In genomic region chr11:71250512-71251158, GRCh38 we compare ENCODE assay signal across 11 cellular contexts. TPM values are rescaled to one million over a fixed set of nuclear protein-coding genes. Genes with fewer than 3 reads are reported as not detected.
DNase-seq lines count a peak whose midpoint lies in the region; ATAC-seq and TF ChIP-seq lines count a peak whose summit lies in the region.
"Had no signal": no experiment of that assay in that cellular context is flagged by ENCODE, and none has a peak within 500 bp of the region (broad histone marks: within the 10 kb centered on the region; RNA-seq: fewer than 3 reads in every experiment).

No MANE protein-coding gene starts in this region.

- no peaks in the 10 kb centered on the region for H3K36me3 ChIP-seq in HEK293 (ENCODE audit: control insufficient read depth in 2 of 2, insufficient read depth in 1 of 2, low read length in 2 of 2)
- no peaks in the 10 kb centered on the region for H3K36me3 ChIP-seq in mammary epithelial cell (ENCODE audit: insufficient read depth, low read length)
- peaks cover 0 to 2% (median 0%) of the 10 kb centered on the region in 4 donors for H3K36me3 ChIP-seq in liver (ENCODE audit: control insufficient read depth in 4 of 4, insufficient read depth in 3 of 4, low read depth in 1 of 4, low read length in 3 of 4)

- CTCF ChIA-PET in HEK293 (lab: Yijun Ruan, JAX) (interaction anchor here (0.6 to 2.4 kb wide), 4 partner anchors 122 to 166 kb away, joined by 3 to 14 read pairs (median 4); no protein-coding TSS in a partner anchor), mammary epithelial cell (lab: Charles Lee; ENCODE audit: low non-redundant PET) (no interaction called here)

- BruUV-seq in mammary epithelial cell (replicated peaks; lab: Mats Ljungman, UMichigan): no TSS peak

- no peaks in the 10 kb centered on the region for H3K27me3 ChIP-seq in mammary epithelial cell (ENCODE audit: insufficient read depth, low read length)
- H3K27me3 ChIP-seq in liver (ENCODE audit: control insufficient read depth in 4 of 4, insufficient read depth in 4 of 4, low read length in 3 of 4): no peaks in the 10 kb centered on the region

- H3K27ac ChIP-seq in HEK293 (ENCODE audit: extremely low read depth, low read depth, low read length) (no peak overlapping the region), mammary epithelial cell (ENCODE audit: insufficient read depth, low read depth, low read length) (no peak overlapping the region), liver (ENCODE audit: low read depth in 1 of 2, low read length in 2 of 2) (peak overlapping the region in 1 of 2 donors; percentile 58)

- DNase-seq in mammary epithelial cell (no peak), skeletal muscle cell (ENCODE audit: low read depth) (no peak), Right ventricle myocardium inferior (ENCODE audit: missing footprints) (no peak)
- no peak for DNase-seq in activated naive CD4-positive, alpha-beta T cell treated with anti-CD3 and anti-CD28 coated beads, Interleukin-2, amount 50 U/mL, for 16 hours
- DNase-seq: central memory CD4-positive, alpha-beta T cell; NCI-H187; stimulated activated naive CD8-positive, alpha-beta T cell treated with anti-CD3 and anti-CD28 coated beads, Interleukin-15, amount 100 ng/mL, for 72 hours had no signal

- in situ Hi-C loops in mammary epithelial cell (cut with MboI; ENCODE audit: low sequenced_read_pairs in 2 of 2): no loop called here

- peak in 1 of 2 donors; percentile 5 for TF ChIP-seq RAD21 in liver (IDR thresholded peaks at IDR 0.05)

- POLR2A ChIA-PET in HEK293 (lab: Yijun Ruan, JAX): no interaction called here

- no peak for TF ChIP-seq CTCF in HEK293 (tag by site-specific recombination; IDR thresholded peaks at IDR 0.05)
- TF ChIP-seq CTCF in mammary epithelial cell (conservative IDR thresholded peaks at IDR 0.05 in 1 of 2, IDR thresholded peaks at IDR 0.05 in 1 of 2; ENCODE audit: extremely low read depth in 1 of 2, insufficient read depth in 1 of 2, low read depth in 1 of 2, low read length in 2 of 2): no peak
- no peak for TF ChIP-seq CTCF in liver (IDR thresholded peaks at IDR 0.05; ENCODE audit: low read depth, low read length, missing input control)

- ATAC-seq in Right ventricle myocardium inferior (no peak), HG03432 (IDR thresholded peaks at IDR 0.05; ENCODE audit: unreplicated experiment) (no peak), GM18873 (IDR thresholded peaks at IDR 0.05; ENCODE audit: low FRiP score, unreplicated experiment) (no peak)
- ATAC-seq: stimulated activated naive CD8-positive, alpha-beta T cell treated with anti-CD3 and anti-CD28 coated beads, Interleukin-15, amount 100 ng/mL, for 72 hours had no signal

- no peaks in the 10 kb centered on the region for H4K20me1 ChIP-seq in mammary epithelial cell (ENCODE audit: insufficient read depth, low read length)

- WGBS in mammary epithelial cell (ENCODE audit: low coverage, missing lambda C conversion rate): 91% methylated on average over 16 of the region's 29 CpGs
- WGBS in liver: 18% methylated on average over 29 of the region's 29 CpGs

- no peaks in the 10 kb centered on the region for H3K9me3 ChIP-seq in HEK293 (ENCODE audit: control insufficient read depth, insufficient read depth, low read depth, low read length)
- H3K9me3 ChIP-seq in mammary epithelial cell (replicated peaks; ENCODE audit: insufficient read depth, low read length): no peaks in the 10 kb centered on the region
- no peaks in the 10 kb centered on the region for H3K9me3 ChIP-seq in liver (ENCODE audit: control insufficient read depth in 4 of 4, low read length in 3 of 4)

- peak overlapping the region; percentile 59 for H3K4me3 ChIP-seq in HEK293 (ENCODE audit: low read depth, low read length)
- peak overlapping the region; percentile 34 to 78 (median 70) for H3K4me3 ChIP-seq in mammary epithelial cell (replicated peaks in 1 of 3; ENCODE audit: insufficient read depth in 1 of 3, low read depth in 2 of 3, low read length in 3 of 3)
- H3K4me3 ChIP-seq in liver (ENCODE audit: low read depth in 1 of 3, low read length in 3 of 3): peak overlapping the region; percentile 59 to 89 (median 76)
- peak overlapping the region; percentile 29 for H3K4me3 ChIP-seq in skeletal muscle cell (ENCODE audit: low read depth, low read length)

- H3K4me2 ChIP-seq in mammary epithelial cell (ENCODE audit: insufficient read depth, low read depth, low read length): peak overlapping the region; percentile 92

- H3K4me1 ChIP-seq in HEK293 (ENCODE audit: control insufficient read depth, insufficient read depth, low read length): no peaks in the 10 kb centered on the region
- H3K4me1 ChIP-seq in mammary epithelial cell (ENCODE audit: insufficient read depth, low read length): peaks cover 14% of the 10 kb centered on the region
- peaks cover 9 to 44% (median 34%) of the 10 kb centered on the region in 4 donors for H3K4me1 ChIP-seq in liver (ENCODE audit: control insufficient read depth in 4 of 4, insufficient read depth in 4 of 4, low read length in 3 of 4)

- dilution Hi-C loops in mammary epithelial cell (cut with HindIII; ENCODE audit: low sequenced_read_pairs): loop anchor here (10.0 kb wide), 1 partner anchor 56 kb away; no protein-coding TSS in a partner anchor

- H3K79me2 ChIP-seq in mammary epithelial cell (ENCODE audit: insufficient read depth, low read length): peaks cover 10% of the 10 kb centered on the region

- H2AFZ ChIP-seq in mammary epithelial cell (ENCODE audit: low read depth, low read length): no peak overlapping the region

- intact Hi-C loops in mammary epithelial cell (cut with micrococcal nuclease): loop anchor here (5.0 kb wide), 1 partner anchor 37 kb away; no protein-coding TSS in a partner anchor
- intact Hi-C loops in Right ventricle myocardium inferior (cut with DNase I): no loop called here

- H3K9ac ChIP-seq in mammary epithelial cell (ENCODE audit: insufficient read depth, low read length) (no peak overlapping the region), liver (ENCODE audit: low read depth in 1 of 2, low read length in 2 of 2) (peak overlapping the region in 1 of 2 donors; percentile 23)

TF ChIP-seq in HEK293, 187 proteins besides CTCF, POLR2A, EP300 and RAD21:
- no peak for TF ChIP-seq ZNF324 (tag by site-specific recombination; IDR thresholded peaks at IDR 0.05)
TF ChIP-seq in HEK293: peak in this region for 0.

TF ChIP-seq in liver, 16 proteins besides CTCF, POLR2A, EP300 and RAD21:
- TF ChIP-seq HNF4A (conservative IDR thresholded peaks at IDR 0.05): peak; percentile 29 to 51
- TF ChIP-seq RXRA (IDR thresholded peaks at IDR 0.05): peak in 1 of 2 donors; percentile 22
- no peak for TF ChIP-seq ZBTB33 (IDR thresholded peaks at IDR 0.05)
- TF ChIP-seq YY1 (IDR thresholded peaks at IDR 0.05): no peak
TF ChIP-seq in liver: peak in this region for 2.

RNA-seq across cellular contexts. Expression of gene SHANK2, which starts 1.7 kb away (rescaled TPM):
- total RNA-seq in mammary epithelial cell (10 to 100 TPM in 1 of 2 donors, 1 to 10 TPM in 1; 5.4 to 25.8 TPM), liver (10 to 100 TPM; 15.8 to 36.4 TPM), Right ventricle myocardium inferior (0.03 TPM)
- polyA plus RNA-seq in mammary epithelial cell (2.0 TPM), liver (1 to 10 TPM; 5.4 to 9.0 TPM)
- 28.9 TPM for polyA minus RNA-seq in mammary epithelial cell
